ENCODE assay signal across 27 cellular contexts in the genomic region with DNA sequence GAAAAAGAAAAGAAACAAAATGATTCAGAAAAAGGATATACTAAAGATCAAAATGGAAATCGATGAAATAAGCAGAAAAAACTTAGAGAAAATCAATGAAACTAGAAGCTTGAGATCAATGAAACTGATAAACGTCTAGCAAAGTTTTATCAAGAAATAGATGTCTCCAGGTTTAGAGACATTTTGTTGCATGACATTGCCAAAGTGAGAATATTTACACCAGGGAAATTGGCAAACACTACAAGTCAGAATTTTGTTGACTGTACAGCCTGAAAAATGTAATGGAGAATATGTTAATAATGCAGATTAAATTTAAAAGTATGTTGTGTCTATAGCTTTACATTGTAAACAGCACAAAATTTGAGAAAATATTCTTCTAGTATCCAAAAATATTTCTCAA.
"Had no signal": no experiment of that assay in that cellular context is flagged by ENCODE, and none has a peak within 500 bp of the region (broad histone marks: within the 10 kb centered on the region; RNA-seq: fewer than 3 reads in every experiment).

No MANE protein-coding gene starts in this region.

- H3K4me1 ChIP-seq: testis, thyroid gland, tibial artery, tibial nerve, upper lobe of right lung, uterus, vagina had no signal

- H3K4me3 ChIP-seq: stomach, suprapubic skin, testis, thoracic aorta, thyroid gland, tibial artery, tibial nerve, transverse colon, upper lobe of left lung, upper lobe of right lung, uterus, vagina had no signal

- H3K9me3 ChIP-seq: suprapubic skin, testis, thoracic aorta, thyroid gland, tibial artery, transverse colon, upper lobe of left lung, upper lobe of right lung, uterus, vagina had no signal

- FAIRE-seq: urothelium cell line had no signal

- DNase-seq: stimulated activated CD4-positive, alpha-beta T cell treated with anti-CD3 and anti-CD28 coated beads, Interleukin-2, amount 100 ng/mL, for 48 hours; stimulated activated CD4-positive, alpha-beta T cell treated with anti-CD3 and anti-CD28 coated beads, Interleukin-4, amount 100 ng/mL, for 1 hour; stimulated activated CD4-positive, alpha-beta T cell treated with anti-CD3 and anti-CD28 coated beads, Interleukin-4, amount 100 ng/mL, for 24 hours; stimulated activated CD4-positive, alpha-beta T cell treated with anti-CD3 and anti-CD28 coated beads, Interleukin-4, amount 100 ng/mL, for 4 hours; stimulated activated CD8-positive, alpha-beta memory T cell treated with anti-CD3 and anti-CD28 coated beads, Interleukin-4, amount 100 ng/mL, for 48 hours; stimulated activated naive B cell treated with anti-CD40 and anti-IgM and Interleukin-4, amounts not matched to agents 10 μg/mL and 1 μg/mL and 100 μg/mL, for 72 hours; stimulated activated naive CD4-positive, alpha-beta T cell; stimulated activated naive CD4-positive, alpha-beta T cell treated with Interleukin-2 at 50 U/mL for 16 hours; stimulated activated naive CD8-positive, alpha-beta T cell treated with anti-CD3 and anti-CD28 coated beads, Interleukin-15, amount 100 ng/mL, for 72 hours; stimulated activated naive CD8-positive, alpha-beta T cell treated with anti-CD3 and anti-CD28 coated beads, Interleukin-15, Interleukin-2, amounts not matched to agents 100 U/mL and 50 U/mL, for 24 hours; stomach; substantia nigra; testis; thyroid gland; tibial artery; transverse colon; trophoblast cell; upper lobe of left lung; upper lobe of right lung; uterus had no signal

- ATAC-seq: stimulated activated effector memory CD8-positive, alpha-beta T cell treated with anti-CD3 and anti-CD28 coated beads, Interleukin-12 subunit alpha, Interleukin-12 subunit beta, amount 100 ng/mL, for 72 hours; stimulated activated memory B cell treated with anti-CD40 and anti-IgM and Interleukin-4, amounts not matched to agents 10 μg/mL and 1 μg/mL and 100 μg/mL, for 72 hours; stimulated activated naive B cell treated with anti-CD40 and anti-IgM and Interleukin-4, amounts not matched to agents 10 μg/mL and 1 μg/mL and 100 μg/mL, for 72 hours; stimulated activated naive CD8-positive, alpha-beta T cell treated with anti-CD3 and anti-CD28 coated beads, Interleukin-15, amount 100 ng/mL, for 72 hours; stimulated activated naive CD8-positive, alpha-beta T cell treated with anti-CD3 and anti-CD28 coated beads, Interleukin-15, Interleukin-2, amounts not matched to agents 100 U/mL and 50 U/mL, for 24 hours; upper lobe of right lung had no signal

- H3K27ac ChIP-seq: stomach, suprapubic skin, testis, thoracic aorta, thyroid gland, tibial artery, tibial nerve, transverse colon, upper lobe of left lung, upper lobe of right lung, uterus, vagina had no signal

- H3K36me3 ChIP-seq: stomach, suprapubic skin, thoracic aorta, thyroid gland, tibial artery, tibial nerve, transverse colon, upper lobe of left lung, upper lobe of right lung, uterus, vagina had no signal
